In the genomic region with DNA sequence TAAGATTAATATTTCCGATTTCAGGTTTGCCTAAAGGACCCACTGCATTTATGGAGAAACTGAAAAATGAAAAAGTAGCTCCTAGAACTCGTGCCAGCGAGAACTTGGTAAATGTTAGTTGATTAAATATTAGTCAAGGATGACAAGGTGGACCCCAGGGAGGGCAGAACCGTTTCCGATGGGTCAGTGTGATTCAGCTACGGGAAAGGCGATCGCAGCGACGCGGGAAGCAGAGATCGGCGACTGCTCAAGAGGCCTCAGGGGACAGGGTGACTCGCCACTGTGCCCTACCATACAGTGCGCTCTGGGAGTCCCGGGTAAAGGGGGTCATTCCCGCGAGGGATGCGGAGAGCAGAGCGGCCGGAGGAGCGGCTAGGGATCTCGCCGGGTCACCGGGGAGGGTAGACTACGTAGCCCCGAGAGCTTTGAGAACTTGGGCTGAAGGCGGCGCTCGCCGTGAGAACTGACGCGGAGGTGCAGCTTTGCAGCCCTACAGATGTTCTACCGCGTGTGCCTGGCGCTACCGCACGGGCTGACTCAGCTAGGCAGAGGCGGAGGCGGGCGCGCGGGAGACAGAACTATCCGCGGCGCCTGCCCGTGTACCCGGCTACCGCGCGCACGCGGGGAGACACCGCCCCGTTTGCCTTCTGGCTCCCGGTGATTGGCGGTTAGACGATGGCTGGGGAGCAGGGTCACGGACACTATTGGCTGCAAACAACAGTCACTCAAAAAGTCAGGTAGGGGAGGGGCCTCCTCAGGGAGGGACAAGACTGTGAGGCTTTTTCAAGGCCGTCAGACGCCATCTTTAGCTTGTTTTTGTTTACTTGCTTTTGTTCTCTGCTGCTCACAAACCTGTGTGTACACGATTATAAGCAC, we compare ENCODE assay signal across 8 cellular contexts. TPM values are rescaled to one million over a fixed set of nuclear protein-coding genes. Genes with fewer than 3 reads are reported as not detected.
DNase-seq lines count a peak whose midpoint lies in the region; ATAC-seq and TF ChIP-seq lines count a peak whose summit lies in the region.

No MANE protein-coding gene starts in this region.

- in situ Hi-C loops in transverse colon (cut with MboI; ENCODE audit: low pct_ligation_motif_present in 1 of 4, low pct_unique_long_range_greater_than_20kb in 1 of 4, low sequenced_read_pairs in 3 of 4): no loop called here

- TF ChIP-seq CTCF in GM12864 (IDR thresholded peaks at IDR 0.05; ENCODE audit: low read depth, low read length, missing control alignments): peak; percentile 36
- TF ChIP-seq CTCF in parathyroid adenoma (IDR thresholded peaks at IDR 0.05): no peak
- TF ChIP-seq CTCF in transverse colon (IDR thresholded peaks at IDR 0.05): peak in 2 of 5 experiments; percentile 1 to 37

- H3K9ac ChIP-seq in parathyroid adenoma: no peak overlapping the region

- DNase-seq in GM12864 (ENCODE audit: low read depth) (peak; percentile 97), NCI-H1105 (lab: John Stamatoyannopoulos, UW) (peak; percentile 98), SKM-1 treated with dmso at 0.1 percent for 144 hours (lab: John Stamatoyannopoulos, UW; ENCODE audit: unreplicated experiment) (peak; percentile 90), Right ventricle myocardium superior (peak; percentile 97), transverse colon (peak; percentile 97)
- peak; percentile 89 for DNase-seq in activated naive CD8-positive, alpha-beta T cell treated with anti-CD3 and anti-CD28 coated beads, Interleukin-2, amount 50 U/mL, for 16 hours (ENCODE audit: low read depth, low spot score)

- no peaks in the 10 kb centered on the region for H3K79me2 ChIP-seq in parathyroid adenoma

- H3K27ac ChIP-seq in parathyroid adenoma (peak overlapping the region; percentile 93), transverse colon (peak overlapping the region; percentile 92 to 97 (median 96))

- H3K9me3 ChIP-seq in parathyroid adenoma (ENCODE audit: control insufficient read depth, low read length): no peaks in the 10 kb centered on the region
- no peaks in the 10 kb centered on the region for H3K9me3 ChIP-seq in transverse colon

- peak overlapping the region; percentile 84 for H3K4me2 ChIP-seq in parathyroid adenoma (ENCODE audit: low read length)

- no peak for TF ChIP-seq EP300 in transverse colon (IDR thresholded peaks at IDR 0.05; ENCODE audit: low read depth)

- H2AFZ ChIP-seq in parathyroid adenoma: peak overlapping the region; percentile 93

- intact Hi-C loops in Right ventricle myocardium superior (cut with DNase I) (no loop called here), transverse colon (cut with DNase I; ENCODE audit: low total_unique reads) (no loop called here)

- H3K4me3 ChIP-seq in GM12864 (ENCODE audit: low read depth, low read length) (peak overlapping the region; percentile 86), parathyroid adenoma (ENCODE audit: low read depth, low read length) (peak overlapping the region; percentile 87), transverse colon (peak overlapping the region; percentile 38 to 70 (median 58))

- ATAC-seq in HG02623 (IDR thresholded peaks at IDR 0.05; ENCODE audit: unreplicated experiment) (peak; percentile 93), Right ventricle myocardium superior (ENCODE audit: poor library complexity) (peak; percentile 99)

- peak; percentile 91 for TF ChIP-seq POLR2A in transverse colon (IDR thresholded peaks at IDR 0.05)

- H3K27me3 ChIP-seq in parathyroid adenoma (ENCODE audit: control insufficient read depth, insufficient read depth, low read length): no peaks in the 10 kb centered on the region
- no peaks in the 10 kb centered on the region for H3K27me3 ChIP-seq in transverse colon

- H3K36me3 ChIP-seq in parathyroid adenoma (ENCODE audit: control insufficient read depth, insufficient read depth, low read length): no peaks in the 10 kb centered on the region
- H3K36me3 ChIP-seq in transverse colon: no peaks in the 10 kb centered on the region

- 1 to 3% methylated on average over 6 to 58 of the region's 62 CpGs for WGBS in transverse colon (ENCODE audit: low coverage in 1 of 2), 2 donors

- H3K4me1 ChIP-seq in parathyroid adenoma: peaks cover 13% of the 10 kb centered on the region
- H3K4me1 ChIP-seq in transverse colon: peaks cover 4 to 35% (median 15%) of the 10 kb centered on the region in 4 donors

RNA-seq across cellular contexts. Expression of gene C14orf93, which starts 3.2 kb away (rescaled TPM):
- total RNA-seq in Right ventricle myocardium superior (5.5 TPM), transverse colon (10 to 100 TPM; 17.1 to 41.2 (median 23.9) TPM)

RNA-seq across cellular contexts. Expression of gene AJUBA, which starts 24.4 kb away (rescaled TPM):
- total RNA-seq in Right ventricle myocardium superior (10.9 TPM), transverse colon (1 to 10 TPM in 3 of 4 donors, not detected in 1; 1.8 to 5.2 (median 3.7) TPM)

RNA-seq across cellular contexts. Expression of gene PSMB5, which starts 27.9 kb away (rescaled TPM):
- total RNA-seq in Right ventricle myocardium superior (129 TPM), transverse colon (10 to 100 TPM in 3 of 4 donors, 1 to 10 TPM in 1; 8.6 to 85.1 (median 42.5) TPM)

RNA-seq across cellular contexts. Expression of gene PSMB11, which starts 35.2 kb away (rescaled TPM):
- not detected for total RNA-seq in Right ventricle myocardium superior
- not detected for total RNA-seq in transverse colon

RNA-seq across cellular contexts. Expression of gene HAUS4, which starts 49.9 kb away (rescaled TPM):
- total RNA-seq in Right ventricle myocardium superior (16.4 TPM), transverse colon (10 to 100 TPM; 66.2 to 98.9 (median 85.1) TPM)

Comparison
In these comparisons a context has a peak if more than half of its experiments do, and no peak if none do; other contexts are left out.
1. Peak in every context shown above with its lines: DNase-seq, ATAC-seq, H3K4me3 ChIP-seq and H3K27ac ChIP-seq.